Comparison of ENCODE assay signal across 8 cellular contexts in the genomic region with DNA sequence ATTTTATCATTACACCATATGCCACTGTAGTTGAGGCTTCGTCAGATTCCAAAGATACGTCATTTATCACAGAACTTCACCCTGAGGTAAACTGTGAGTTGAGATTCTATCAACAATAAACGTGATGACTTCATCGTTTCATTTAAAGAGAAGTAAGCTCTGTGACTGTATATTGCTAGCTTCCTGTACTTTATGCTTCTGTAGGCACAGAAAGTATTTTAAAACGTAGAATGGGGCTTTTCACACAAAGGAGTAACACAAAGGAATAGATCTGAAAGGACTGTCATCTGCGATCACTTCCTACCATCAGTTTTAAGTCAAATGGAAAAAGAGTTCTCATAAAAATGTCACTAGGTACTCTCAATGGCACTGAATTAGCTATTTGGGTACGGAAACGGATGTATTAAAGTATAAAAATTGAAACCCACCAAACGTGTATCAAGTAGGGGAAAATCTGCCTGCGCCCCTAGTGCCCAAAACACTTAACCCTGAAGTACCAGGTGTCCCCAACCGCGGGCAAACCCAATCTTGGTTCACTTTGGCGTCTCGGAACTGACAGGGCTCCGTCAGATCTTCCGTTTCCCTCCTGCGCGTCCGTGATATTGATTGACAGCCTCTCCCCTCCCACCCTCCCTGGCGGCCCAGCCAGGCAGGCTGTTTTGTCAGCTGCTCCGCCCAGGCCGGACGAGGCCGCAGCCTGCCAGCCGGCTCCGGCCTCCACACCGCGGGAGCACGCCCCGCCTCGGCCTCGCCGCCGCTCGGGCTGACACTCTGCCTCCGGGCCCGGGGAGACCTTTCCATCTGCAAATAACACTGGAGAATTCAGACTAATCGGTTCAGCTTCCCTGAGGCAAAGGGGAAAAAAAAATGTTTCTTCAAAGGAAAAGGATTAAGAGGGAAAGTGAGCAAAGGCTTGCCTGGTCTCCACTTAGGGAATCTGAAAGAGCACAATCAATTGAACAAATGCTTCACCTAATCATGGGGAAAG.
DNase-seq lines count a peak whose midpoint lies in the region; ATAC-seq and TF ChIP-seq lines count a peak whose summit lies in the region.

No MANE protein-coding gene starts in this region.

- peak overlapping the region; percentile 94 for H3K4me2 ChIP-seq in parathyroid adenoma (ENCODE audit: low read length)

- H3K27me3 Mint-ChIP-seq in activated naive CD4-positive, alpha-beta T cell treated with anti-CD3 and anti-CD28 coated beads, Interleukin-2, amount 50 U/mL, for 24 hours: peaks cover 21% of the 10 kb centered on the region

- no peaks in the 10 kb centered on the region for H3K27me3 ChIP-seq in cardiac muscle cell
- no peaks in the 10 kb centered on the region for H3K27me3 ChIP-seq in parathyroid adenoma (ENCODE audit: control insufficient read depth, insufficient read depth, low read length)

- H3K27ac Mint-ChIP-seq in activated naive CD4-positive, alpha-beta T cell treated with anti-CD3 and anti-CD28 coated beads, Interleukin-2, amount 50 U/mL, for 24 hours: no peak overlapping the region

- H3K27ac ChIP-seq in cardiac muscle cell: no peak overlapping the region
- no peak overlapping the region for H3K27ac ChIP-seq in parathyroid adenoma

- peak; percentile 73 for DNase-seq in DMS153 (lab: John Stamatoyannopoulos, UW)
- DNase-seq in HS-5 (ENCODE audit: low read depth): peak; percentile 23
- peak; percentile 85 for DNase-seq in RPMI7951 (ENCODE audit: low read depth)
- peak; percentile 78 to 82 for DNase-seq in cardiac muscle cell (ENCODE audit: low read depth in 1 of 2, low spot score in 1 of 2)
- no peak for DNase-seq in GOT3 (lab: John Stamatoyannopoulos, UW)

- H3K36me3 Mint-ChIP-seq in activated naive CD4-positive, alpha-beta T cell treated with anti-CD3 and anti-CD28 coated beads, Interleukin-2, amount 50 U/mL, for 24 hours: no peaks in the 10 kb centered on the region

- H3K4me3 Mint-ChIP-seq in activated naive CD4-positive, alpha-beta T cell treated with anti-CD3 and anti-CD28 coated beads, Interleukin-2, amount 50 U/mL, for 24 hours: peak overlapping the region; percentile 26

- H3K4me3 ChIP-seq in cardiac muscle cell (peak overlapping the region; percentile 25), parathyroid adenoma (ENCODE audit: low read depth, low read length) (peak overlapping the region; percentile 58)

- H3K79me2 ChIP-seq in parathyroid adenoma: no peaks in the 10 kb centered on the region

- H2AFZ ChIP-seq in parathyroid adenoma: peak overlapping the region; percentile 88

- H3K4me1 ChIP-seq in cardiac muscle cell (ENCODE audit: low read depth): no peaks in the 10 kb centered on the region
- no peaks in the 10 kb centered on the region for H3K4me1 ChIP-seq in parathyroid adenoma

- H3K9ac ChIP-seq in parathyroid adenoma: no peak overlapping the region

- no peaks in the 10 kb centered on the region for H3K9me3 Mint-ChIP-seq in activated naive CD4-positive, alpha-beta T cell treated with anti-CD3 and anti-CD28 coated beads, Interleukin-2, amount 50 U/mL, for 24 hours

- H3K4me1 Mint-ChIP-seq in activated naive CD4-positive, alpha-beta T cell treated with anti-CD3 and anti-CD28 coated beads, Interleukin-2, amount 50 U/mL, for 24 hours: peaks cover 6% of the 10 kb centered on the region

- peak; percentile 37 for TF ChIP-seq CTCF in cardiac muscle cell (IDR thresholded peaks at IDR 0.05; ENCODE audit: low read depth, low read length)
- TF ChIP-seq CTCF in parathyroid adenoma (IDR thresholded peaks at IDR 0.05): no peak

- H3K9me3 ChIP-seq in cardiac muscle cell (ENCODE audit: low read depth) (no peaks in the 10 kb centered on the region), parathyroid adenoma (ENCODE audit: control insufficient read depth, low read length) (no peaks in the 10 kb centered on the region)

- H3K36me3 ChIP-seq in cardiac muscle cell (no peaks in the 10 kb centered on the region), parathyroid adenoma (ENCODE audit: control insufficient read depth, insufficient read depth, low read length) (no peaks in the 10 kb centered on the region)

- peak; percentile 99 for ATAC-seq in GM21381 (IDR thresholded peaks at IDR 0.05; ENCODE audit: unreplicated experiment)
